Comparison of ENCODE assay signal across 8 cellular contexts in genomic region chr18:68847219-68847860, GRCh38. TPM values are rescaled to one million over a fixed set of nuclear protein-coding genes. Genes with fewer than 3 reads are reported as not detected.
DNase-seq lines count a peak whose midpoint lies in the region; ATAC-seq and TF ChIP-seq lines count a peak whose summit lies in the region.

No MANE protein-coding gene starts in this region.

- DNase-seq in CD4-positive, CD25-positive, alpha-beta regulatory T cell = peak in 2 of 3 donors; percentile 5 to 31
- DNase-seq in NCI-H345 (lab: John Stamatoyannopoulos, UW) = peak; percentile 12
- peak; percentile 71 for DNase-seq in choroid plexus epithelial cell (ENCODE audit: low read depth)
- no peak for DNase-seq in osteoblast (ENCODE audit: insufficient read length, low spot score, missing footprints)
- no peak for DNase-seq in HK-2 (ENCODE audit: unreplicated experiment)
- DNase-seq in activated gamma-delta T cell (lab: John Stamatoyannopoulos, UW) = no peak
- DNase-seq in GOT3 (lab: John Stamatoyannopoulos, UW) = no peak

- H3K9me3 Mint-ChIP-seq in CD4-positive, CD25-positive, alpha-beta regulatory T cell = no peaks in the 10 kb centered on the region

- H3K4me3 Mint-ChIP-seq in CD4-positive, CD25-positive, alpha-beta regulatory T cell = no peak overlapping the region

- no peak overlapping the region for H2AFZ ChIP-seq in osteoblast (ENCODE audit: low read length)

- no peaks in the 10 kb centered on the region for H3K4me1 ChIP-seq in CD4-positive, CD25-positive, alpha-beta regulatory T cell (ENCODE audit: control insufficient read depth, insufficient read depth, low read length, poor library complexity, severe bottlenecking)
- no peaks in the 10 kb centered on the region for H3K4me1 ChIP-seq in osteoblast (ENCODE audit: insufficient read depth, low read length)

- H3K27ac ChIP-seq in CD4-positive, CD25-positive, alpha-beta regulatory T cell (ENCODE audit: insufficient read depth, low read length, poor library complexity, severe bottlenecking) = no peak overlapping the region
- no peak overlapping the region for H3K27ac ChIP-seq in osteoblast (ENCODE audit: low read depth, low read length)

- H3K27me3 Mint-ChIP-seq in CD4-positive, CD25-positive, alpha-beta regulatory T cell = no peaks in the 10 kb centered on the region

- ATAC-seq in CD4-positive, CD25-positive, alpha-beta regulatory T cell (ENCODE audit: low read depth in 2 of 2) = no peak
- ATAC-seq in GM19467 (IDR thresholded peaks at IDR 0.05; ENCODE audit: unreplicated experiment) = peak; percentile 62

- no peak overlapping the region for H3K27ac Mint-ChIP-seq in CD4-positive, CD25-positive, alpha-beta regulatory T cell

- no peaks in the 10 kb centered on the region for H3K9me3 ChIP-seq in CD4-positive, CD25-positive, alpha-beta regulatory T cell (ENCODE audit: control insufficient read depth in 2 of 2, low read length in 2 of 2)
- no peaks in the 10 kb centered on the region for H3K9me3 ChIP-seq in osteoblast (ENCODE audit: low read depth, low read length)

- H3K79me2 ChIP-seq in osteoblast (ENCODE audit: insufficient read depth, low read length) = no peaks in the 10 kb centered on the region

- no peaks in the 10 kb centered on the region for H3K4me1 Mint-ChIP-seq in CD4-positive, CD25-positive, alpha-beta regulatory T cell

- no peak overlapping the region for H3K4me3 ChIP-seq in CD4-positive, CD25-positive, alpha-beta regulatory T cell (ENCODE audit: low read depth, low read length)
- no peak overlapping the region for H3K4me3 ChIP-seq in choroid plexus epithelial cell (ENCODE audit: low read depth, low read length)
- H3K4me3 ChIP-seq in osteoblast (ENCODE audit: insufficient read depth, low read length) = no peak overlapping the region

- H3K27me3 ChIP-seq in CD4-positive, CD25-positive, alpha-beta regulatory T cell (ENCODE audit: control insufficient read depth, insufficient read depth, low read length) = no peaks in the 10 kb centered on the region
- no peaks in the 10 kb centered on the region for H3K27me3 ChIP-seq in osteoblast (ENCODE audit: insufficient read depth, low read length)

- no peaks in the 10 kb centered on the region for H3K36me3 Mint-ChIP-seq in CD4-positive, CD25-positive, alpha-beta regulatory T cell

- TF ChIP-seq CTCF in choroid plexus epithelial cell (conservative IDR thresholded peaks at IDR 0.05; ENCODE audit: low read depth, low read length) (peak; percentile 68), osteoblast (IDR thresholded peaks at IDR 0.05; ENCODE audit: extremely low read depth, low read depth, low read length) (peak; percentile 82)

- H3K4me2 ChIP-seq in osteoblast (ENCODE audit: insufficient read depth, low read length) = no peak overlapping the region

- no peaks in the 10 kb centered on the region for H3K36me3 ChIP-seq in CD4-positive, CD25-positive, alpha-beta regulatory T cell (ENCODE audit: control insufficient read depth, insufficient read depth, low read length)
- no peaks in the 10 kb centered on the region for H3K36me3 ChIP-seq in osteoblast (ENCODE audit: insufficient read depth, low read length)

- no peaks in the 10 kb centered on the region for H4K20me1 ChIP-seq in osteoblast (ENCODE audit: insufficient read depth, low read length)

RNA-seq across cellular contexts. Expression of gene CCDC102B, which starts 49.5 kb away (rescaled TPM):
- 1.8 TPM for total RNA-seq in CD4-positive, CD25-positive, alpha-beta regulatory T cell
- 1 to 10 TPM in 3 of 4 donors, under 1 TPM in 1; 0.97 to 3.0 (median 2.4) TPM for polyA plus RNA-seq in CD4-positive, CD25-positive, alpha-beta regulatory T cell
- total RNA-seq in osteoblast = 8.8 and 9.4 TPM in 2 replicates

Comparison
In these comparisons a context has a peak if more than half of its experiments do, and no peak if none do; other contexts are left out.
1. DNase-seq: peak in CD4-positive, CD25-positive, alpha-beta regulatory T cell (2 of 3), NCI-H345 (single experiment) and choroid plexus epithelial cell (single experiment); none in osteoblast (single experiment), HK-2 (single experiment), activated gamma-delta T cell (single experiment) and GOT3 (single experiment).